Comparison of ENCODE assay signal across 1 cellular context in the genomic region with DNA sequence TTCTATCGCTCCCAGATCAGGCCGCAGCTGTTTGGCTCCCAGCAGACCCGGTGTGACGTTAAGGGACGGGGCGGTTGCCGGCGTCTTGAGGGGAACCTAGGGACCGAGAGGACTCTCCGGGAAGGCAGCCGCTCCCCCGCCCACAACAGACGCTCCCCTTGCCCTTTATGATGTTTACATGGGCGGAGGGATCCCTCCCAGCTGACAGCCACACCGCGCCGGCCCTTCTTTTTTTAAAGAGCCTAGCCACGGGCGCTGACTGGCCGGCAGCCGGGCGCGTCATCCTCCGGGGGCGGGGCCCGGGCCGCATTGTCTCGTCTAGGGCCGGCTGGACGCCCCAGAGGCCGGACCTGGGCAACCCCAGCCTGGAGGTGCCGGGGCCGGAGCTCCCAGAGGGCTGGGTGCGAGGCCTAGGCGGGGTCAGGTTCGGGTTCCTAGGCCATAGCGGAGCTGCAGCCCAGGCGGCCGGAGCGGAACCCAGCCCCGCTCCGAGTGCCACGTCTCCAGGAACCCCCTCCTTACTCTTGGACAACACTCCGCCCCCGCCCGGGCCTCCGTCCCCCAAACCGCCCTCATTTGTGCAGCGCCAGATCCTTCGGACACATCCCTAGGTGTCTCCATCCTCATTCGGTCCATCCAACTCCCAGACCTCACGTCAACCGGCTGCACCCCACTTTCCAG.
TF ChIP-seq lines count a peak whose summit lies in the region.

A gene (plus strand): TSS at position 340 of the 681 bp plus-strand sequence.

TF ChIP-seq in GM12878, 131 proteins besides CTCF, POLR2A, EP300 and RAD21 (continued from another document):
- TF ChIP-seq, protein P1, sequence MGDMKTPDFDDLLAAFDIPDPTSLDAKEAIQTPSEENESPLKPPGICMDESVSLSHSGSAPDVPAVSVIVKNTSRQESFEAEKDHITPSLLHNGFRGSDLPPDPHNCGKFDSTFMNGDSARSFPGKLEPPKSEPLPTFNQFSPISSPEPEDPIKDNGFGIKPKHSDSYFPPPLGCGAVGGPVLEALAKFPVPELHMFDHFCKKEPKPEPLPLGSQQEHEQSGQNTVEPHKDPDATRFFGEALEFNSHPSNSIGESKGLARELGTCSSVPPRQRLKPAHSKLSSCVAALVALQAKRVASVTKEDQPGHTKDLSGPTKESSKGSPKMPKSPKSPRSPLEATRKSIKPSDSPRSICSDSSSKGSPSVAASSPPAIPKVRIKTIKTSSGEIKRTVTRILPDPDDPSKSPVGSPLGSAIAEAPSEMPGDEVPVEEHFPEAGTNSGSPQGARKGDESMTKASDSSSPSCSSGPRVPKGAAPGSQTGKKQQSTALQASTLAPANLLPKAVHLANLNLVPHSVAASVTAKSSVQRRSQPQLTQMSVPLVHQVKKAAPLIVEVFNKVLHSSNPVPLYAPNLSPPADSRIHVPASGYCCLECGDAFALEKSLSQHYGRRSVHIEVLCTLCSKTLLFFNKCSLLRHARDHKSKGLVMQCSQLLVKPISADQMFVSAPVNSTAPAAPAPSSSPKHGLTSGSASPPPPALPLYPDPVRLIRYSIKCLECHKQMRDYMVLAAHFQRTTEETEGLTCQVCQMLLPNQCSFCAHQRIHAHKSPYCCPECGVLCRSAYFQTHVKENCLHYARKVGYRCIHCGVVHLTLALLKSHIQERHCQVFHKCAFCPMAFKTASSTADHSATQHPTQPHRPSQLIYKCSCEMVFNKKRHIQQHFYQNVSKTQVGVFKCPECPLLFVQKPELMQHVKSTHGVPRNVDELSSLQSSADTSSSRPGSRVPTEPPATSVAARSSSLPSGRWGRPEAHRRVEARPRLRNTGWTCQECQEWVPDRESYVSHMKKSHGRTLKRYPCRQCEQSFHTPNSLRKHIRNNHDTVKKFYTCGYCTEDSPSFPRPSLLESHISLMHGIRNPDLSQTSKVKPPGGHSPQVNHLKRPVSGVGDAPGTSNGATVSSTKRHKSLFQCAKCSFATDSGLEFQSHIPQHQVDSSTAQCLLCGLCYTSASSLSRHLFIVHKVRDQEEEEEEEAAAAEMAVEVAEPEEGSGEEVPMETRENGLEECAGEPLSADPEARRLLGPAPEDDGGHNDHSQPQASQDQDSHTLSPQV (IDR thresholded peaks at IDR 0.05) = no peak
- no peak for TF ChIP-seq YBX1 (IDR thresholded peaks at IDR 0.05)
- peak; percentile 79 for TF ChIP-seq MXI1 (IDR thresholded peaks at IDR 0.05; ENCODE audit: low read depth, low read length)
- no peak for TF ChIP-seq SREBF1 (IDR thresholded peaks at IDR 0.05; ENCODE audit: low read length)
- peak; percentile 65; the same call in 1 of the 2 replicates for TF ChIP-seq RFX5 (IDR thresholded peaks at IDR 0.05; ENCODE audit: low read depth, low read length)
- no peak for TF ChIP-seq WRNIP1 (IDR thresholded peaks at IDR 0.05; ENCODE audit: borderline replicate concordance, low read depth, low read length)
- no peak for TF ChIP-seq MTA2 (IDR thresholded peaks at IDR 0.05; ENCODE audit: low read depth)
- TF ChIP-seq TCF7 (IDR thresholded peaks at IDR 0.05; ENCODE audit: borderline replicate concordance) = no peak
- no peak for TF ChIP-seq ASH2L (IDR thresholded peaks at IDR 0.05; ENCODE audit: borderline replicate concordance, low read depth)
- no peak for TF ChIP-seq CBFB (IDR thresholded peaks at IDR 0.05; ENCODE audit: low read depth)
- peak; percentile 75; the same call in 1 of the 2 replicates for TF ChIP-seq TAF1 (IDR thresholded peaks at IDR 0.05; ENCODE audit: borderline replicate concordance, low read depth, low read length)
- peak; percentile 75 for TF ChIP-seq CREM (IDR thresholded peaks at IDR 0.05; ENCODE audit: low read depth)
- TF ChIP-seq, protein P2, sequence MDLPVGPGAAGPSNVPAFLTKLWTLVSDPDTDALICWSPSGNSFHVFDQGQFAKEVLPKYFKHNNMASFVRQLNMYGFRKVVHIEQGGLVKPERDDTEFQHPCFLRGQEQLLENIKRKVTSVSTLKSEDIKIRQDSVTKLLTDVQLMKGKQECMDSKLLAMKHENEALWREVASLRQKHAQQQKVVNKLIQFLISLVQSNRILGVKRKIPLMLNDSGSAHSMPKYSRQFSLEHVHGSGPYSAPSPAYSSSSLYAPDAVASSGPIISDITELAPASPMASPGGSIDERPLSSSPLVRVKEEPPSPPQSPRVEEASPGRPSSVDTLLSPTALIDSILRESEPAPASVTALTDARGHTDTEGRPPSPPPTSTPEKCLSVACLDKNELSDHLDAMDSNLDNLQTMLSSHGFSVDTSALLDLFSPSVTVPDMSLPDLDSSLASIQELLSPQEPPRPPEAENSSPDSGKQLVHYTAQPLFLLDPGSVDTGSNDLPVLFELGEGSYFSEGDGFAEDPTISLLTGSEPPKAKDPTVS (IDR thresholded peaks at IDR 0.05; ENCODE audit: low read depth, low read length) = no peak
- peak; percentile 67 for TF ChIP-seq KLF5 (IDR thresholded peaks at IDR 0.05; ENCODE audit: partially characterized antibody)
- peak; percentile 63; the same call in 1 of the 2 replicates for TF ChIP-seq NR2F1 (conservative IDR thresholded peaks at IDR 0.05)
- TF ChIP-seq RELA (IDR thresholded peaks at IDR 0.05; ENCODE audit: borderline replicate concordance, partially characterized antibody) = no peak
- TF ChIP-seq RBBP5 (conservative IDR thresholded peaks at IDR 0.05) = no peak
- TF ChIP-seq POU2F2 (IDR thresholded peaks at IDR 0.05; ENCODE audit: borderline replicate concordance, low read depth, low read length) = 0 out of 3 replicates have a peak, but pooled peaks have one; percentile 27
- peak; percentile 49 for TF ChIP-seq SP1 (IDR thresholded peaks at IDR 0.05; ENCODE audit: low read depth, low read length)
- TF ChIP-seq ZSCAN29 (IDR thresholded peaks at IDR 0.05) = no peak; the same call in 1 of the 2 replicates
